Comparison of ENCODE assay signal across 22 cellular contexts in genomic region chr17:74239169-74239568, GRCh38. TPM values are rescaled to one million over a fixed set of nuclear protein-coding genes. Genes with fewer than 3 reads are reported as not detected.
DNase-seq lines count a peak whose midpoint lies in the region; ATAC-seq, FAIRE-seq and TF ChIP-seq lines count a peak whose summit lies in the region.
"Had no signal": no experiment of that assay in that cellular context is flagged by ENCODE, and none has a peak within 500 bp of the region (broad histone marks: within the 10 kb centered on the region; RNA-seq: fewer than 3 reads in every experiment).

No MANE protein-coding gene starts in this region.

- H3K36me3 ChIP-seq in RWPE2 (ENCODE audit: low read depth): no peaks in the 10 kb centered on the region

- H3K4me3 ChIP-seq in RWPE2 (ENCODE audit: severe bottlenecking) (no peak overlapping the region), fibroblast of pulmonary artery (replicated peaks; ENCODE audit: low read depth, low read length) (no peak overlapping the region)
- H3K4me3 ChIP-seq: body of pancreas, esophagus squamous epithelium, upper lobe of left lung had no signal

- FAIRE-seq in GM19239 (lab: Jason Lieb, UNC): no peak
- FAIRE-seq: RCC 7860 had no signal

- no peaks in the 10 kb centered on the region for H3K27me3 ChIP-seq in RWPE2 (ENCODE audit: insufficient read depth, poor library complexity, severe bottlenecking)
- H3K27me3 ChIP-seq: body of pancreas, esophagus squamous epithelium, upper lobe of left lung had no signal

- ATAC-seq in RWPE2 (ENCODE audit: low read depth) (no peak), omental fat pad (ENCODE audit: low FRiP score) (peak; percentile 60), GM21825 (IDR thresholded peaks at IDR 0.05; ENCODE audit: unreplicated experiment) (no peak), GM21786 (IDR thresholded peaks at IDR 0.05; ENCODE audit: unreplicated experiment) (no peak), HG03159 (IDR thresholded peaks at IDR 0.05; ENCODE audit: unreplicated experiment) (no peak)
- ATAC-seq: body of pancreas had no signal

- DNase-seq in CD1c-positive myeloid dendritic cell (ENCODE audit: extremely low spot score): peak; percentile 90
- peak; percentile 63 for DNase-seq in RWPE2 (ENCODE audit: low spot score)
- peak; percentile 80 for DNase-seq in fibroblast of pulmonary artery (ENCODE audit: low read depth)
- DNase-seq in omental fat pad (ENCODE audit: low spot score): peak; percentile 73
- DNase-seq in GM19239 (ENCODE audit: insufficient read length, low spot score): no peak
- DNase-seq: ACHN; activated CD4-positive, CD25-positive, alpha-beta regulatory T cell treated with anti-CD3 and anti-CD28 coated beads, Interleukin-2, amount 50 U/mL, for 72 hours; activated naive CD4-positive, alpha-beta T cell treated with Interleukin-2 at 50 U/mL for 16 hours; EL; esophagus squamous epithelium; GOT3; retina; stimulated activated CD4-positive, alpha-beta T cell treated with anti-CD3 and anti-CD28 coated beads, Interleukin-2, amount 100 ng/mL, for 24 hours; T-helper 2 cell had no signal

- no peak overlapping the region for H3K27ac ChIP-seq in RWPE2 (ENCODE audit: poor library complexity, severe bottlenecking)
- H3K27ac ChIP-seq: body of pancreas, esophagus squamous epithelium, upper lobe of left lung had no signal

- no peaks in the 10 kb centered on the region for H3K4me1 ChIP-seq in RWPE2 (ENCODE audit: insufficient read depth, poor library complexity, severe bottlenecking)

- H3K9me3 ChIP-seq in RWPE2 (ENCODE audit: severe bottlenecking): no peaks in the 10 kb centered on the region
- H3K9me3 ChIP-seq: body of pancreas, esophagus squamous epithelium, upper lobe of left lung had no signal

- no peak for TF ChIP-seq CTCF in RWPE2 (IDR thresholded peaks at IDR 0.05; ENCODE audit: poor library complexity, severe bottlenecking)
- no peak for TF ChIP-seq CTCF in fibroblast of pulmonary artery (IDR thresholded peaks at IDR 0.05; ENCODE audit: low read length, missing control alignments)
- TF ChIP-seq CTCF in omental fat pad (IDR thresholded peaks at IDR 0.05): no peak

RNA-seq across cellular contexts. Expression of gene TTYH2, which starts 25.8 kb away (rescaled TPM):
- 1 to 10 TPM; 5.9 to 9.0 (median 7.9) TPM for total RNA-seq in omental fat pad

RNA-seq across cellular contexts. Expression of gene DNAI2, which starts 34.9 kb away (rescaled TPM):
- total RNA-seq in omental fat pad: not detected
- total RNA-seq: body of pancreas, liver, M059J had no signal

RNA-seq across cellular contexts. Expression of gene RPL38, which starts 35.7 kb away (rescaled TPM):
- 100 to 1,000 TPM; 333 to 392 (median 362) TPM for total RNA-seq in omental fat pad
